In the genomic region with DNA sequence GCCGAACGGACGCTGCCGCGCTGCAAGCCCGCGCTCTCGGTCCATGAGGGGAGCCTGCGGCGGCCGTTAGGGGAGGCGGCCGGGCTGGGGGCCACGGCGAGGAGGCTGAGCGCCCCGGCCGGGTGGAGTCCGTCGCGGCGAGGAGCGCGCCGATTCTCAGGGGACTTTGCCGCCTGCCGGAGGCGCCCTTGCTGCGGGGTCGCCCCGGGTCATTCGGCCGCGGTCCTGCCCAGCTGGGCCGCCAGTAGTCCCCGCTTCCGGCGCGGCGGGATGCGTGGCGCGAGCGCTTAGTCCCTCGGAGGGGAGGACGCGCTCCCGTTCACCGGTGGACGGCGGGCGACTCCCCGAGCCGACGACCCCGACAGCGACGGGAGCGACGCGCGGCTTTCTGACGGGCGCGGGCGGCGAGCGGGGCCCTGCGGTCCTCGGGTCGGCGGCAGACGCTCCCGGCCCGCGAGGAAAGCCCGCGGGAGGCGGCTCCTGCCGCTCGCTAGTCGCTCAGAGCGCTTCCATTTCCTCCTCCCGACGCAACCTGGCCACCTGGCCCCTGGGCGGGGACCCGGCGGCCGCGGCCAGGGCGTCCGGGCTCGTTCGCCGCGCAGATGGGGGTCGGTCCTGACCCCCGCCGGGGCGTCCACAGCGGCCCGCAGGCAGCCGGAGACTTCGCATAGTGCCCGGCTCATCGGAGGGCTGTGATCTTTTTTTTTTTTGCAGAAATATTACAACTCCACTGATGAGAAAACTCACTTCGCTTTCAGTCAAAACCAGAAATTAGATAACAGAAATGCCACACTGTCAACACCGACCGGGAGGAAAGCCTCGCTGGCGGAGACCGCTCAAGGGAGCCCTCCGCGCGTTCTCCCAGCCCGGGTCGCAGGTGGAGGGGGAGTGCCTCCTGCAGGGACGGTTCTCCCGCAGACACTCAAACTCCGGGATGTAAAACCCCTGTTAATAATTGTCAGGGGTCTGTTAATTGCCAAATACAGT, we compare ENCODE assay signal across 8 cellular contexts. TPM values are rescaled to one million over a fixed set of nuclear protein-coding genes. Genes with fewer than 3 reads are reported as not detected.
DNase-seq lines count a peak whose midpoint lies in the region; ATAC-seq lines count a peak whose summit lies in the region.

No MANE protein-coding gene starts in this region.

- H3K27ac ChIP-seq in duodenal mucosa (ENCODE audit: low read depth, low read length) = peak overlapping the region; percentile 89
- peak overlapping the region; percentile 62 for H3K27ac ChIP-seq in temporal lobe (ENCODE audit: low read depth, low read length)

- peaks cover 3 to 4% of the 10 kb centered on the region in 2 donors for H3K9me3 ChIP-seq in duodenal mucosa (ENCODE audit: control insufficient read depth in 1 of 2, low read length in 2 of 2)

- H3K9ac ChIP-seq in duodenal mucosa (ENCODE audit: low read depth in 1 of 2, low read length in 2 of 2) = peak overlapping the region; percentile 68 to 74

- H3K27me3 ChIP-seq in duodenal mucosa (ENCODE audit: control insufficient read depth in 1 of 2, insufficient read depth in 2 of 2, low read length in 2 of 2) = no peaks in the 10 kb centered on the region

- in situ Hi-C loops in KBM-7 (cut with MboI; ENCODE audit: low pct_unique_long_range_greater_than_20kb, low sequenced_read_pairs) = no loop called here

- H3K36me3 ChIP-seq in duodenal mucosa (ENCODE audit: control insufficient read depth in 1 of 2, insufficient read depth in 2 of 2, low read length in 2 of 2) = no peaks in the 10 kb centered on the region

- H3K4me1 ChIP-seq in duodenal mucosa (ENCODE audit: control insufficient read depth in 1 of 2, insufficient read depth in 2 of 2, low read length in 2 of 2) = peaks cover 6 to 9% of the 10 kb centered on the region in 2 donors

- peak overlapping the region; percentile 65 to 75 for H3K4me3 ChIP-seq in duodenal mucosa (ENCODE audit: low read depth in 1 of 2, low read length in 2 of 2)

- ATAC-seq in GM21786 (IDR thresholded peaks at IDR 0.05; ENCODE audit: unreplicated experiment) = peak; percentile 19

- DNase-seq in NCI-H510A (lab: John Stamatoyannopoulos, UW) (peak; percentile 29), NCI-H510A treated with DMSO at 0.1 percent for 48 hours (lab: John Stamatoyannopoulos, UW) (no peak), KBM-7 (peak; percentile 61), T-helper 2 cell (peak in 3 of 5 experiments; percentile 8 to 52 (median 16)), lung microvascular endothelial cell (ENCODE audit: low read depth in 2 of 2) (peak; percentile 18 to 35)

RNA-seq across cellular contexts. Expression of gene ZBTB21, which starts 0.6 kb away (rescaled TPM):
- total RNA-seq in lung microvascular endothelial cell (2.4 and 3.0 TPM in 2 replicates), temporal lobe (9.6 TPM)

RNA-seq across cellular contexts. Expression of gene C2CD2, which starts 57.0 kb away (rescaled TPM):
- 18.1 and 34.3 TPM in 2 replicates for total RNA-seq in lung microvascular endothelial cell
- total RNA-seq in temporal lobe = 8.4 TPM
